Comparison of ENCODE assay signal across 8 cellular contexts in genomic region chr2:197838036-197838435, GRCh38. TPM values are rescaled to one million over a fixed set of nuclear protein-coding genes. Genes with fewer than 3 reads are reported as not detected.
DNase-seq lines count a peak whose midpoint lies in the region; ATAC-seq and TF ChIP-seq lines count a peak whose summit lies in the region.

No MANE protein-coding gene starts in this region.

- H3K4me3 ChIP-seq in body of pancreas = no peak overlapping the region

- peaks cover 36% of the 10 kb centered on the region for H3K4me1 Mint-ChIP-seq in nephron

- ATAC-seq in GM21381 (IDR thresholded peaks at IDR 0.05; ENCODE audit: unreplicated experiment) (peak; percentile 99), HG03565 (IDR thresholded peaks at IDR 0.05; ENCODE audit: unreplicated experiment) (peak; percentile 98), body of pancreas (no peak)

- DNase-seq in GM10248 (ENCODE audit: extremely low spot score) (peak; percentile 64), brain pericyte (ENCODE audit: low read depth, low spot score) (peak; percentile 22), body of pancreas (no peak), middle frontal gyrus (ENCODE audit: extremely low spot score, low spot score) (no peak), NCI-H82 treated with DMSO at 0.1 percent for 48 hours (lab: John Stamatoyannopoulos, UW; ENCODE audit: unreplicated experiment) (no peak)

- no peaks in the 10 kb centered on the region for H3K36me3 Mint-ChIP-seq in nephron (ENCODE audit: low read depth)

- H3K4me3 Mint-ChIP-seq in nephron = peak overlapping the region in 2 of 3 experiments; percentile 33 to 36

- H3K9me3 Mint-ChIP-seq in nephron = peaks cover 14% of the 10 kb centered on the region

- TF ChIP-seq POLR2A in body of pancreas (IDR thresholded peaks at IDR 0.05) = no peak

- H3K27ac ChIP-seq in body of pancreas = no peak overlapping the region

- no peaks in the 10 kb centered on the region for H3K9me3 ChIP-seq in body of pancreas

- no peaks in the 10 kb centered on the region for H3K4me1 ChIP-seq in body of pancreas

- intact Hi-C loops in body of pancreas (cut with DNase I) = no loop called here

- H3K36me3 ChIP-seq in body of pancreas (replicated peaks in 1 of 2; ENCODE audit: insufficient read depth in 1 of 2, low read depth in 2 of 2) = no peaks in the 10 kb centered on the region

- no peaks in the 10 kb centered on the region for H3K27me3 Mint-ChIP-seq in nephron (ENCODE audit: low read depth)

- 53 to 61% methylated on average over 5 of the region's 5 CpGs for WGBS in body of pancreas, 2 donors

- POLR2A ChIA-PET in GM10248 (lab: Yijun Ruan, JAX) = no interaction called here

- TF ChIP-seq CTCF in GM10248 (IDR thresholded peaks at IDR 0.05; ENCODE audit: control extremely low read depth, extremely low read depth, low read depth, missing control alignments) (no peak), nephron (IDR thresholded peaks at IDR 0.05; ENCODE audit: unreplicated experiment in 3 of 3) (no peak), body of pancreas (IDR thresholded peaks at IDR 0.05) (no peak)

- CTCF ChIA-PET in GM10248 (lab: Yijun Ruan, JAX) = interaction anchor here (0.7 to 4.2 kb wide), 9 partner anchors 9 to 238 kb away, joined by 3 to 31 read pairs (median 5); no protein-coding TSS in a partner anchor

- peak overlapping the region; percentile 72 to 92 (median 80) for H3K27ac Mint-ChIP-seq in nephron

- no peaks in the 10 kb centered on the region for H3K27me3 ChIP-seq in body of pancreas

RNA-seq across cellular contexts. Expression of gene PLCL1, which starts 33.6 kb away (rescaled TPM):
- total RNA-seq in body of pancreas = 1 to 10 TPM; 2.0 to 2.9 TPM

RNA-seq across cellular contexts. Expression of gene BOLL, which starts 52.9 kb away (rescaled TPM):
- total RNA-seq in body of pancreas = not detected

Comparison
In these comparisons a context has a peak if more than half of its experiments do, and no peak if none do; other contexts are left out.
1. DNase-seq: peak in GM10248 (single experiment) and brain pericyte (single experiment); none in body of pancreas (0 of 4), middle frontal gyrus (single experiment) and NCI-H82 treated with DMSO at 0.1 percent for 48 hours (single experiment).